In genomic region chr21:31354122-31354521, GRCh38 we compare ENCODE assay signal across 12 cellular contexts. TPM values are rescaled to one million over a fixed set of nuclear protein-coding genes. Genes with fewer than 3 reads are reported as not detected.
A peak's percentile ranks its signal among the peaks of the same experiment; 100 is the strongest.
DNase-seq lines count a peak whose midpoint lies in the region; ATAC-seq and TF ChIP-seq lines count a peak whose summit lies in the region.
"Had no signal": no experiment of that assay in that cellular context is flagged by ENCODE, and none has a peak within 500 bp of the region (broad histone marks: within the 10 kb centered on the region; RNA-seq: fewer than 3 reads in every experiment).

No MANE protein-coding gene starts in this region.

- TF ChIP-seq POLR2A in HCT116 (IDR thresholded peaks at IDR 0.05; ENCODE audit: borderline replicate concordance, extremely low read depth, insufficient read depth, insufficient read length): no peak

- H3K27me3 Mint-ChIP-seq in CD4-positive, alpha-beta memory T cell: no peaks in the 10 kb centered on the region
- no peaks in the 10 kb centered on the region for H3K27me3 Mint-ChIP-seq in activated naive CD8-positive, alpha-beta T cell
- no peaks in the 10 kb centered on the region for H3K27me3 Mint-ChIP-seq in natural killer cell (ENCODE audit: low read depth in 2 of 2)
- H3K27me3 Mint-ChIP-seq: brain had no signal

- H3K9me3 Mint-ChIP-seq in CD4-positive, alpha-beta memory T cell: peaks cover 0 to 4% (median 0%) of the 10 kb centered on the region in 8 donors
- no peaks in the 10 kb centered on the region for H3K9me3 Mint-ChIP-seq in activated naive CD8-positive, alpha-beta T cell (ENCODE audit: low read depth)
- H3K9me3 Mint-ChIP-seq in natural killer cell: no peaks in the 10 kb centered on the region

- H3K4me1 ChIP-seq in CD4-positive, alpha-beta memory T cell (ENCODE audit: insufficient read depth, low read length): peaks cover 49% of the 10 kb centered on the region
- peaks cover 75 to 83% of the 10 kb centered on the region in 2 experiments for H3K4me1 ChIP-seq in HCT116 (ENCODE audit: control insufficient read depth in 1 of 2, insufficient read depth in 2 of 2, low read length in 2 of 2)

- intact Hi-C loops in CD4-positive, alpha-beta memory T cell (cut with micrococcal nuclease): loop anchor here (2.0 to 5.0 kb wide), 4 partner anchors 27 to 205 kb away; no protein-coding TSS in a partner anchor
- intact Hi-C loops in HCT116 (cut with micrococcal nuclease): loop anchor here (1.0 to 5.0 kb wide), 3 partner anchors 12 to 205 kb away; no protein-coding TSS in a partner anchor
- intact Hi-C loops in natural killer cell (cut with micrococcal nuclease): no loop called here

- peak overlapping the region; percentile 76 for H3K4me2 ChIP-seq in HCT116 (ENCODE audit: low read length)

- DNase-seq in CD4-positive, alpha-beta memory T cell: no peak
- peak; percentile 70 for DNase-seq in HCT116 (ENCODE audit: low read depth, low spot score)
- DNase-seq in natural killer cell: no peak
- DNase-seq in hypothalamus (lab: John Stamatoyannopoulos, UW): no peak
- DNase-seq: COR-L47, left colon, NCI-H1417 treated with DMSO at 0.1 percent for 48 hours, NCI-H524 had no signal

- peak overlapping the region; percentile 60 for H3K9ac ChIP-seq in HCT116 (ENCODE audit: low read length)

- CTCF ChIA-PET in CD4-positive, alpha-beta memory T cell (lab: Charles Lee; ENCODE audit: partially characterized antibody): no interaction called here
- CTCF ChIA-PET in HCT116 (lab: Charles Lee): interaction anchor here (0.6 to 1.5 kb wide), 5 partner anchors 12 to 227 kb away, joined by 3 to 4 read pairs (median 4); no protein-coding TSS in a partner anchor

- no peaks in the 10 kb centered on the region for H3K36me3 Mint-ChIP-seq in CD4-positive, alpha-beta memory T cell
- peaks cover 7% of the 10 kb centered on the region for H3K36me3 Mint-ChIP-seq in activated naive CD8-positive, alpha-beta T cell
- H3K36me3 Mint-ChIP-seq in natural killer cell: no peaks in the 10 kb centered on the region

- POLR2A ChIA-PET in CD4-positive, alpha-beta memory T cell (lab: Charles Lee; ENCODE audit: partially characterized antibody): interaction anchor here (1.0 to 1.6 kb wide), 3 partner anchors 11 to 93 kb away, joined by 5 to 9 read pairs (median 6); partner anchors contain the start of gene TIAM1
- POLR2A ChIA-PET in HCT116 (lab: Charles Lee): interaction anchor here (0.9 to 2.2 kb wide), 6 partner anchors 9 to 201 kb away, joined by 3 to 20 read pairs (median 7); no protein-coding TSS in a partner anchor

- no peaks in the 10 kb centered on the region for H3K27me3 ChIP-seq in CD4-positive, alpha-beta memory T cell (ENCODE audit: insufficient read depth, low read length)
- no peaks in the 10 kb centered on the region for H3K27me3 ChIP-seq in HCT116 (ENCODE audit: insufficient read depth, low read length)

- no peaks in the 10 kb centered on the region for H3K9me2 ChIP-seq in HCT116 (ENCODE audit: insufficient read depth)

- TF ChIP-seq RAD21 in HCT116 (IDR thresholded peaks at IDR 0.05; ENCODE audit: low read depth): no peak

- H3K4me3 Mint-ChIP-seq in CD4-positive, alpha-beta memory T cell: peak overlapping the region in 7 of 8 donors; percentile 36 to 75 (median 64)
- H3K4me3 Mint-ChIP-seq in activated naive CD8-positive, alpha-beta T cell: peak overlapping the region; percentile 55
- peak overlapping the region; percentile 60 for H3K4me3 Mint-ChIP-seq in natural killer cell
- H3K4me3 Mint-ChIP-seq: brain had no signal

- no peak overlapping the region for H2AFZ ChIP-seq in HCT116 (ENCODE audit: low read depth, low read length, poor library complexity, severe bottlenecking)

- ATAC-seq in HCT116 (peak; percentile 26), natural killer cell (no peak), GM19467 (IDR thresholded peaks at IDR 0.05; ENCODE audit: unreplicated experiment) (no peak), HG03469 (IDR thresholded peaks at IDR 0.05; ENCODE audit: unreplicated experiment) (no peak)

- H3K4me1 Mint-ChIP-seq in CD4-positive, alpha-beta memory T cell: peaks cover 29 to 57% (median 36%) of the 10 kb centered on the region in 4 donors
- H3K4me1 Mint-ChIP-seq in activated naive CD8-positive, alpha-beta T cell (ENCODE audit: low read depth): peaks cover 53% of the 10 kb centered on the region
- peaks cover 25 to 28% of the 10 kb centered on the region in 2 donors for H3K4me1 Mint-ChIP-seq in natural killer cell
- H3K4me1 Mint-ChIP-seq: brain had no signal

- H4K20me1 ChIP-seq in HCT116 (ENCODE audit: insufficient read depth): no peaks in the 10 kb centered on the region

- no peaks in the 10 kb centered on the region for H3K36me3 ChIP-seq in CD4-positive, alpha-beta memory T cell (ENCODE audit: insufficient read depth, low read length)
- no peaks in the 10 kb centered on the region for H3K36me3 ChIP-seq in HCT116 (ENCODE audit: control insufficient read depth in 1 of 2, insufficient read depth in 2 of 2, low read length in 2 of 2)

- RAD21 ChIA-PET in HCT116 (lab: Charles Lee; ENCODE audit: low non-redundant PET in 1 of 2, low total read pairs in 2 of 2, uncharacterized antibody in 2 of 2, unreplicated experiment in 2 of 2): no interaction called here

- TSS peak; percentile 95 for BruUV-seq in HCT116 (replicated peaks; lab: Mats Ljungman, UMichigan)

- peak overlapping the region; percentile 29 to 93 (median 90) for H3K27ac Mint-ChIP-seq in CD4-positive, alpha-beta memory T cell
- H3K27ac Mint-ChIP-seq in activated naive CD8-positive, alpha-beta T cell: peak overlapping the region; percentile 89
- peak overlapping the region; percentile 78 to 79 for H3K27ac Mint-ChIP-seq in natural killer cell

- H3K27ac ChIP-seq in CD4-positive, alpha-beta memory T cell (ENCODE audit: low read depth, low read length): peak overlapping the region; percentile 33
- H3K27ac ChIP-seq in HCT116 (ENCODE audit: low read depth, low read length): peak overlapping the region; percentile 100

- H3K9me3 ChIP-seq in CD4-positive, alpha-beta memory T cell (ENCODE audit: control insufficient read depth in 1 of 2, low read length in 2 of 2): no peaks in the 10 kb centered on the region
- H3K9me3 ChIP-seq in HCT116 (ENCODE audit: control insufficient read depth in 1 of 2, insufficient read depth in 1 of 2, low read depth in 1 of 2, low read length in 2 of 2): peaks cover 5 to 6% of the 10 kb centered on the region in 2 experiments; a peak in 1 of 4 replicates

- no peak for TF ChIP-seq CTCF in HCT116 (IDR thresholded peaks at IDR 0.05 in 2 of 3, conservative IDR thresholded peaks at IDR 0.05 in 1 of 3; ENCODE audit: borderline replicate concordance in 1 of 3, insufficient read depth in 1 of 3, low read depth in 2 of 3, low read length in 2 of 3)
- no peak for TF ChIP-seq CTCF in natural killer cell (IDR thresholded peaks at IDR 0.05)

- H3K79me2 ChIP-seq in HCT116 (ENCODE audit: insufficient read depth, low read length): peaks cover 5% of the 10 kb centered on the region; the same call in 1 of the 2 replicates

- H3K4me3 ChIP-seq in CD4-positive, alpha-beta memory T cell (ENCODE audit: low read length in 2 of 2): peak overlapping the region in 1 of 2 donors; percentile 31
- peak overlapping the region in 1 of 2 experiments; percentile 33; a peak in 2 of 4 replicates for H3K4me3 ChIP-seq in HCT116 (replicated peaks in 1 of 2; ENCODE audit: low read depth in 1 of 2, low read length in 2 of 2)

TF ChIP-seq in HCT116, 20 proteins besides CTCF, POLR2A, EP300 and RAD21 (continues in another document):
- TF ChIP-seq ELF1 (IDR thresholded peaks at IDR 0.05; ENCODE audit: borderline replicate concordance, low read depth): no peak
- no peak for TF ChIP-seq EZH2phosphoT487 (IDR thresholded peaks at IDR 0.05; ENCODE audit: borderline replicate concordance)
- TF ChIP-seq POLR2AphosphoS5 (IDR thresholded peaks at IDR 0.05; ENCODE audit: low read depth, low read length): no peak; the same call in none of the 2 replicates
- TF ChIP-seq CBX3 (IDR thresholded peaks at IDR 0.05; ENCODE audit: low read depth): no peak
- no peak for TF ChIP-seq YY1 (IDR thresholded peaks at IDR 0.05; ENCODE audit: extremely low read depth, insufficient replicate concordance, low read depth, low read length)
- no peak for TF ChIP-seq ZBTB33 (IDR thresholded peaks at IDR 0.05; ENCODE audit: extremely low read depth, insufficient replicate concordance, low read length)
- TF ChIP-seq FOSL1 (IDR thresholded peaks at IDR 0.05; ENCODE audit: low read depth): no peak
- no peak for TF ChIP-seq ZNF274 (IDR thresholded peaks at IDR 0.05; ENCODE audit: low read depth, low read length)
- no peak for TF ChIP-seq EZH2 (IDR thresholded peaks at IDR 0.05)
- TF ChIP-seq MAX (IDR thresholded peaks at IDR 0.05): no peak
- no peak for TF ChIP-seq SIN3A (IDR thresholded peaks at IDR 0.05; ENCODE audit: low read depth)
- no peak for TF ChIP-seq ATF3 (IDR thresholded peaks at IDR 0.05)

RNA-seq across cellular contexts. Expression of gene TIAM1, which starts 10.1 kb away (rescaled TPM):
- total RNA-seq in CD4-positive, alpha-beta memory T cell: 100 to 1,000 TPM; 103 to 104 TPM
- polyA plus RNA-seq in CD4-positive, alpha-beta memory T cell: 10 to 100 TPM; 22.5 to 31.4 TPM
- total RNA-seq in HCT116 (2021; ENCODE audit: unreplicated experiment): 47.8 TPM
- 19.5 and 23.1 TPM in 2 replicates for polyA plus RNA-seq in HCT116 (2012)
- 10 to 100 TPM; 19.1 to 32.3 (median 19.4) TPM for total RNA-seq in natural killer cell
